Comparison of ENCODE assay signal across 15 cellular contexts in genomic region chr1:108609483-108610066, GRCh38. TPM values are rescaled to one million over a fixed set of nuclear protein-coding genes. Genes with fewer than 3 reads are reported as not detected.
DNase-seq lines count a peak whose midpoint lies in the region; ATAC-seq and TF ChIP-seq lines count a peak whose summit lies in the region.
"Had no signal": no experiment of that assay in that cellular context is flagged by ENCODE, and none has a peak within 500 bp of the region (broad histone marks: within the 10 kb centered on the region; RNA-seq: fewer than 3 reads in every experiment).

No MANE protein-coding gene starts in this region.

- H3K4me1 ChIP-seq in left ventricle myocardium inferior: peaks cover 28% of the 10 kb centered on the region

- H3K4me3 Mint-ChIP-seq in type B pancreatic cell: peak overlapping the region; percentile 17
- H3K4me3 Mint-ChIP-seq in activated T-helper 2 cell treated with anti-CD3 and anti-CD28 coated beads, Interferon-gamma antibody, Interleukin-2, Interleukin-4, amounts not matched to agents 10 μg/mL and 5 μg/mL and 100 μg/mL, durations not matched to agents 14 hours and 24 hours and 36 hours (ENCODE audit: low read depth): no peak overlapping the region
- H3K4me3 Mint-ChIP-seq: activated CD4-positive, alpha-beta memory T cell treated with anti-CD3 and anti-CD28 coated beads for 36 hours; natural killer cell had no signal

- intact Hi-C loops in left ventricle myocardium inferior (cut with micrococcal nuclease) (no loop called here), posterior cingulate gyrus (cut with DNase I) (no loop called here)
- intact Hi-C loops in activated T-helper 2 cell treated with anti-CD3 and anti-CD28 coated beads, Interferon-gamma antibody, Interleukin-2, Interleukin-4, amounts not matched to agents 10 μg/mL and 5 μg/mL and 100 μg/mL, durations not matched to agents 14 hours and 24 hours and 36 hours (cut with micrococcal nuclease): no loop called here

- peak overlapping the region; percentile 49 for H3K27ac ChIP-seq in left ventricle myocardium inferior (replicated peaks)

- peaks cover 14% of the 10 kb centered on the region for H3K4me1 Mint-ChIP-seq in type B pancreatic cell (ENCODE audit: unreplicated experiment)
- H3K4me1 Mint-ChIP-seq in activated T-helper 2 cell treated with anti-CD3 and anti-CD28 coated beads, Interferon-gamma antibody, Interleukin-2, Interleukin-4, amounts not matched to agents 10 μg/mL and 5 μg/mL and 100 μg/mL, durations not matched to agents 14 hours and 24 hours and 36 hours (ENCODE audit: low read depth): peaks cover 8% of the 10 kb centered on the region

- peak overlapping the region; percentile 6 for H3K4me3 ChIP-seq in left ventricle myocardium inferior
- H3K4me3 ChIP-seq: skin epidermis had no signal

- H3K27ac Mint-ChIP-seq in type B pancreatic cell: peak overlapping the region; percentile 10
- no peak overlapping the region for H3K27ac Mint-ChIP-seq in activated T-helper 2 cell treated with anti-CD3 and anti-CD28 coated beads, Interferon-gamma antibody, Interleukin-2, Interleukin-4, amounts not matched to agents 10 μg/mL and 5 μg/mL and 100 μg/mL, durations not matched to agents 14 hours and 24 hours and 36 hours
- H3K27ac Mint-ChIP-seq: activated CD4-positive, alpha-beta memory T cell treated with anti-CD3 and anti-CD28 coated beads for 36 hours; natural killer cell had no signal

- ATAC-seq in esophagus mucosa: no peak
- ATAC-seq: natural killer cell had no signal

- H3K36me3 Mint-ChIP-seq in type B pancreatic cell: peaks cover 3% of the 10 kb centered on the region
- H3K36me3 Mint-ChIP-seq in activated T-helper 2 cell treated with anti-CD3 and anti-CD28 coated beads, Interferon-gamma antibody, Interleukin-2, Interleukin-4, amounts not matched to agents 10 μg/mL and 5 μg/mL and 100 μg/mL, durations not matched to agents 14 hours and 24 hours and 36 hours (ENCODE audit: low read depth): peaks cover 22% of the 10 kb centered on the region

- no peaks in the 10 kb centered on the region for H3K27me3 ChIP-seq in left ventricle myocardium inferior (ENCODE audit: low read depth)

- H3K27me3 Mint-ChIP-seq in type B pancreatic cell: no peaks in the 10 kb centered on the region
- H3K27me3 Mint-ChIP-seq in activated T-helper 2 cell treated with anti-CD3 and anti-CD28 coated beads, Interferon-gamma antibody, Interleukin-2, Interleukin-4, amounts not matched to agents 10 μg/mL and 5 μg/mL and 100 μg/mL, durations not matched to agents 14 hours and 24 hours and 36 hours (ENCODE audit: low read depth): no peaks in the 10 kb centered on the region
- H3K27me3 Mint-ChIP-seq: activated CD4-positive, alpha-beta memory T cell treated with anti-CD3 and anti-CD28 coated beads for 36 hours had no signal

- peak; percentile 91 for DNase-seq in NCI-H748 (lab: John Stamatoyannopoulos, UW; ENCODE audit: unreplicated experiment)
- no peak for DNase-seq in NCI-H748 treated with DMSO at 0.1 percent for 48 hours (lab: John Stamatoyannopoulos, UW)
- DNase-seq in NCI-H345 (lab: John Stamatoyannopoulos, UW): peak; percentile 91
- no peak for DNase-seq in left ventricle myocardium inferior
- DNase-seq in type B pancreatic cell (ENCODE audit: extremely low spot score, unreplicated experiment): no peak
- no peak for DNase-seq in posterior cingulate gyrus
- DNase-seq in activated T-helper 2 cell treated with anti-CD3 and anti-CD28 coated beads, Interferon-gamma antibody, Interleukin-2, Interleukin-4, amounts not matched to agents 10 μg/mL and 5 μg/mL and 100 μg/mL, durations not matched to agents 14 hours and 24 hours and 36 hours (ENCODE audit: low spot score): no peak
- DNase-seq: ACHN; activated CD4-positive, alpha-beta memory T cell treated with anti-CD3 and anti-CD28 coated beads for 36 hours; activated effector memory CD4-positive, alpha-beta T cell treated with Interleukin-2 at 50 U/mL for 16 hours; glutamatergic neuron; natural killer cell; T1000 had no signal

- no peaks in the 10 kb centered on the region for H3K9me3 ChIP-seq in left ventricle myocardium inferior (replicated peaks)

- TF ChIP-seq CTCF in left ventricle myocardium inferior (IDR thresholded peaks at IDR 0.05; ENCODE audit: borderline replicate concordance): no peak
- TF ChIP-seq CTCF in type B pancreatic cell (conservative IDR thresholded peaks at IDR 0.05): no peak

- H3K36me3 ChIP-seq in left ventricle myocardium inferior: peaks cover 12% of the 10 kb centered on the region

- H3K9me3 Mint-ChIP-seq in type B pancreatic cell: no peaks in the 10 kb centered on the region
- no peaks in the 10 kb centered on the region for H3K9me3 Mint-ChIP-seq in activated T-helper 2 cell treated with anti-CD3 and anti-CD28 coated beads, Interferon-gamma antibody, Interleukin-2, Interleukin-4, amounts not matched to agents 10 μg/mL and 5 μg/mL and 100 μg/mL, durations not matched to agents 14 hours and 24 hours and 36 hours
- H3K9me3 Mint-ChIP-seq: activated CD4-positive, alpha-beta memory T cell treated with anti-CD3 and anti-CD28 coated beads for 36 hours; natural killer cell had no signal

RNA-seq across cellular contexts. Expression of gene EEIG2, which starts 49.7 kb away (rescaled TPM):
- total RNA-seq in left ventricle myocardium inferior: 7.5 TPM
- 8.9 and 11.2 TPM in 2 replicates for total RNA-seq in type B pancreatic cell (ENCODE audit: low replicate concordance)
- 3.4 TPM for total RNA-seq in esophagus mucosa
- 25.4 and 26.4 TPM in 2 replicates for total RNA-seq in activated T-helper 2 cell treated with anti-CD3 and anti-CD28 coated beads, Interferon-gamma antibody, Interleukin-2, Interleukin-4, amounts not matched to agents 10 μg/mL and 5 μg/mL and 100 μg/mL, durations not matched to agents 14 hours and 24 hours and 36 hours

RNA-seq across cellular contexts. Expression of gene HENMT1, which starts 51.3 kb away (rescaled TPM):
- total RNA-seq in left ventricle myocardium inferior (1.4 TPM), type B pancreatic cell (ENCODE audit: low replicate concordance) (6.9 and 11.5 TPM in 2 replicates), esophagus mucosa (2.2 TPM)
- 16.5 and 17.7 TPM in 2 replicates for total RNA-seq in activated T-helper 2 cell treated with anti-CD3 and anti-CD28 coated beads, Interferon-gamma antibody, Interleukin-2, Interleukin-4, amounts not matched to agents 10 μg/mL and 5 μg/mL and 100 μg/mL, durations not matched to agents 14 hours and 24 hours and 36 hours

Comparison
In these comparisons a context has a peak if more than half of its experiments do, and no peak if none do; other contexts are left out.
1. DNase-seq: peak in NCI-H748 (single experiment) and NCI-H345 (single experiment); none in NCI-H748 treated with DMSO at 0.1 percent for 48 hours (single experiment), left ventricle myocardium inferior (single experiment), type B pancreatic cell (single experiment), posterior cingulate gyrus (0 of 10) and activated T-helper 2 cell treated with anti-CD3 and anti-CD28 coated beads, Interferon-gamma antibody, Interleukin-2, Interleukin-4, amounts not matched to agents 10 μg/mL and 5 μg/mL and 100 μg/mL, durations not matched to agents 14 hours and 24 hours and 36 hours (single experiment).